10 cellular contexts compared by ENCODE assay signal in genomic region chr16:70693231-70693671, GRCh38. TPM values are rescaled to one million over a fixed set of nuclear protein-coding genes. Genes with fewer than 3 reads are reported as not detected.
DNase-seq lines count a peak whose midpoint lies in the region; ATAC-seq and TF ChIP-seq lines count a peak whose summit lies in the region.
"Had no signal": no experiment of that assay in that cellular context is flagged by ENCODE, and none has a peak within 500 bp of the region (broad histone marks: within the 10 kb centered on the region; RNA-seq: fewer than 3 reads in every experiment).

No MANE protein-coding gene starts in this region.

- no peak for DNase-seq in Peyer's patch
- peak; percentile 84 for DNase-seq in foreskin melanocyte
- DNase-seq in ovary, result peak in 2 of 5 donors; percentile 59 to 68
- no peak for DNase-seq in RKO (ENCODE audit: low spot score)
- DNase-seq: BE2C, hippocampal formation had no signal

- H3K27me3 ChIP-seq in ACC112 (ENCODE audit: insufficient read depth, low read length) (no peaks in the 10 kb centered on the region), Peyer's patch (no peaks in the 10 kb centered on the region), ovary (no peaks in the 10 kb centered on the region)
- H3K27me3 ChIP-seq: BE2C had no signal

- H3K79me2 ChIP-seq in ACC112 (ENCODE audit: control insufficient read depth, insufficient read depth, low read length, unreplicated experiment), result no peaks in the 10 kb centered on the region

- H3K36me3 ChIP-seq in ACC112 (ENCODE audit: insufficient read depth, low read length), result no peaks in the 10 kb centered on the region
- no peaks in the 10 kb centered on the region for H3K36me3 ChIP-seq in Peyer's patch
- H3K36me3 ChIP-seq in ovary, result no peaks in the 10 kb centered on the region
- H3K36me3 ChIP-seq: BE2C had no signal

- TF ChIP-seq EP300 in ovary (IDR thresholded peaks at IDR 0.05), result no peak

- no peak overlapping the region for H2AFZ ChIP-seq in ACC112 (ENCODE audit: low read length, unreplicated experiment)

- intact Hi-C loops in ovary (cut with DNase I), result no loop called here

- H3K9me3 ChIP-seq in Peyer's patch, result no peaks in the 10 kb centered on the region
- H3K9me3 ChIP-seq in ovary, result no peaks in the 10 kb centered on the region
- H3K9me3 ChIP-seq: BE2C had no signal

- peak overlapping the region; percentile 69 for H3K27ac ChIP-seq in ACC112 (ENCODE audit: low read depth, low read length)
- H3K27ac ChIP-seq in Peyer's patch, result peak overlapping the region; percentile 66 to 93 (median 82)
- peak overlapping the region; percentile 59 to 79 for H3K27ac ChIP-seq in ovary

- TF ChIP-seq CTCF in Peyer's patch (IDR thresholded peaks at IDR 0.05), result no peak
- no peak for TF ChIP-seq CTCF in ovary (IDR thresholded peaks at IDR 0.05)

- H3K4me3 ChIP-seq in ACC112 (ENCODE audit: low read depth, low read length), result no peak overlapping the region
- H3K4me3 ChIP-seq in Peyer's patch, result no peak overlapping the region
- no peak overlapping the region for H3K4me3 ChIP-seq in ovary

- ATAC-seq in GM21447 (IDR thresholded peaks at IDR 0.05; ENCODE audit: unreplicated experiment) (no peak), HG03520 (IDR thresholded peaks at IDR 0.05; ENCODE audit: unreplicated experiment) (no peak), GM21528 (IDR thresholded peaks at IDR 0.05; ENCODE audit: low FRiP score, unreplicated experiment) (no peak)

- H3K4me1 ChIP-seq in ACC112 (ENCODE audit: control insufficient read depth, insufficient read depth, low read length, unreplicated experiment), result peaks cover 60% of the 10 kb centered on the region
- H3K4me1 ChIP-seq in Peyer's patch, result peaks cover 0 to 91% (median 2%) of the 10 kb centered on the region in 4 donors
- H3K4me1 ChIP-seq in ovary (ENCODE audit: insufficient read depth), result peaks cover 65% of the 10 kb centered on the region

- WGBS in ovary, 3 donors, result 42 to 50% (median 42%) methylated on average over 18 of the region's 18 CpGs

- no peak for TF ChIP-seq POLR2A in Peyer's patch (IDR thresholded peaks at IDR 0.05)
- no peak for TF ChIP-seq POLR2A in ovary (IDR thresholded peaks at IDR 0.05)

RNA-seq across cellular contexts. Expression of gene MTSS2, which starts 7.4 kb away (rescaled TPM):
- 100 to 1,000 TPM in 1 of 4 donors, 10 to 100 TPM in 3; 12.1 to 115 (median 30.4) TPM for total RNA-seq in Peyer's patch
- 10 to 100 TPM; 19.6 to 93.5 (median 40.2) TPM for total RNA-seq in ovary
- 10 to 100 TPM in 1 of 2 donors, 1 to 10 TPM in 1; 8.4 to 52.5 TPM for polyA plus RNA-seq in ovary

RNA-seq across cellular contexts. Expression of gene IL34, which starts 46.9 kb away (rescaled TPM):
- total RNA-seq in Peyer's patch (10 to 100 TPM in 1 of 4 donors, 1 to 10 TPM in 3; 1.6 to 23.1 (median 2.6) TPM), ovary (1 to 10 TPM in 6 of 7 donors, under 1 TPM in 1; 0.91 to 4.0 (median 1.9) TPM)
- polyA plus RNA-seq in ovary, result 1 to 10 TPM in 1 of 2 donors, under 1 TPM in 1; 0.88 to 1.8 TPM
